Comparison of ENCODE assay signal across 10 cellular contexts in genomic region chr3:8503871-8504610, GRCh38. TPM values are rescaled to one million over a fixed set of nuclear protein-coding genes. Genes with fewer than 3 reads are reported as not detected.
DNase-seq lines count a peak whose midpoint lies in the region; ATAC-seq and TF ChIP-seq lines count a peak whose summit lies in the region.
"Had no signal": no experiment of that assay in that cellular context is flagged by ENCODE, and none has a peak within 500 bp of the region (broad histone marks: within the 10 kb centered on the region; RNA-seq: fewer than 3 reads in every experiment).

No MANE protein-coding gene starts in this region.

- TF ChIP-seq CTCF in gastroesophageal sphincter (IDR thresholded peaks at IDR 0.05) (no peak), testis (IDR thresholded peaks at IDR 0.05) (no peak), lower leg skin (IDR thresholded peaks at IDR 0.05) (no peak)

- ATAC-seq in gastroesophageal sphincter: no peak

- H3K27ac ChIP-seq in gastroesophageal sphincter: peak overlapping the region in 3 of 4 donors; percentile 61 to 79 (median 71)
- H3K27ac ChIP-seq in testis: peak overlapping the region; percentile 74 to 80

- intact Hi-C loops in testis (cut with DNase I; ENCODE audit: low total_unique reads) (no loop called here), lower leg skin (cut with DNase I; ENCODE audit: low total_unique reads) (no loop called here)

- TF ChIP-seq POLR2A in gastroesophageal sphincter (IDR thresholded peaks at IDR 0.05): no peak
- no peak for TF ChIP-seq POLR2A in testis (IDR thresholded peaks at IDR 0.05)
- TF ChIP-seq POLR2A in lower leg skin (IDR thresholded peaks at IDR 0.05): no peak

- no peaks in the 10 kb centered on the region for H3K27me3 ChIP-seq in gastroesophageal sphincter
- no peaks in the 10 kb centered on the region for H3K27me3 ChIP-seq in testis

- peaks cover 0 to 59% (median 3%) of the 10 kb centered on the region in 3 donors for H3K4me1 ChIP-seq in gastroesophageal sphincter
- peaks cover 61% of the 10 kb centered on the region for H3K4me1 ChIP-seq in testis

- WGBS in gastroesophageal sphincter (ENCODE audit: low coverage in 1 of 2), 2 donors: 30 to 80% methylated on average over 7 to 8 of the region's 8 CpGs
- WGBS in testis, 2 donors: 28 to 42% methylated on average over 8 of the region's 8 CpGs
- 34 to 44% methylated on average over 8 of the region's 8 CpGs for WGBS in lower leg skin, 2 donors

- H3K9me3 ChIP-seq in gastroesophageal sphincter (no peaks in the 10 kb centered on the region), testis (no peaks in the 10 kb centered on the region)

- DNase-seq in activated effector memory CD4-positive, alpha-beta T cell treated with anti-CD3 and anti-CD28 coated beads, Interleukin-2, amount 50 U/mL, for 16 hours: peak; percentile 72
- DNase-seq in activated effector memory CD4-positive, alpha-beta T cell treated with Interleukin-2 at 50 U/mL for 16 hours: no peak
- DNase-seq in OCI-M1 (lab: John Stamatoyannopoulos, UW): peak; percentile 26
- no peak for DNase-seq in testis
- DNase-seq in HCEC 1CT: no peak
- no peak for DNase-seq in activated gamma-delta T cell (lab: John Stamatoyannopoulos, UW)
- no peak for DNase-seq in lower leg skin (ENCODE audit: low spot score in 2 of 2)
- DNase-seq: GDM1, hippocampal formation had no signal

- H3K4me3 ChIP-seq in gastroesophageal sphincter (peak overlapping the region in 1 of 2 donors; percentile 43), testis (no peak overlapping the region), lower leg skin (ENCODE audit: low read depth, poor library complexity, severe bottlenecking) (no peak overlapping the region)

- H3K36me3 ChIP-seq in gastroesophageal sphincter (no peaks in the 10 kb centered on the region), testis (ENCODE audit: low read depth, missing control alignments) (no peaks in the 10 kb centered on the region)

- TF ChIP-seq EP300 in gastroesophageal sphincter (IDR thresholded peaks at IDR 0.05): no peak

RNA-seq across cellular contexts. Expression of gene LMCD1, which starts 2.4 kb away (rescaled TPM):
- total RNA-seq in gastroesophageal sphincter (100 to 1,000 TPM in 2 of 4 donors, 10 to 100 TPM in 2; 17.6 to 318 (median 136) TPM), testis (100 to 1,000 TPM in 1 of 2 donors, 10 to 100 TPM in 1; 47.9 to 103 TPM), lower leg skin (10 to 100 TPM; 40.4 to 81.5 (median 54.1) TPM)
- 53.3 TPM for polyA plus RNA-seq in testis (ENCODE audit: insufficient read depth, low read depth, low replicate concordance)

Comparison
In these comparisons a context has a peak if more than half of its experiments do, and no peak if none do; other contexts are left out.
1. DNase-seq: peak in activated effector memory CD4-positive, alpha-beta T cell treated with anti-CD3 and anti-CD28 coated beads, Interleukin-2, amount 50 U/mL, for 16 hours (single experiment) and OCI-M1 (single experiment); none in activated effector memory CD4-positive, alpha-beta T cell treated with Interleukin-2 at 50 U/mL for 16 hours (single experiment), testis (single experiment), HCEC 1CT (single experiment), activated gamma-delta T cell (single experiment) and lower leg skin (0 of 2).